ENCODE assay signal across 8 cellular contexts in genomic region chr5:42767491-42768105, GRCh38. TPM values are rescaled to one million over a fixed set of nuclear protein-coding genes. Genes with fewer than 3 reads are reported as not detected.
DNase-seq lines count a peak whose midpoint lies in the region; ATAC-seq and TF ChIP-seq lines count a peak whose summit lies in the region.

No MANE protein-coding gene starts in this region.

- H3K4me1 ChIP-seq in adipocyte (ENCODE audit: control insufficient read depth, insufficient read depth, low read length), result peaks cover 5% of the 10 kb centered on the region
- H3K4me1 ChIP-seq in vagina, result no peaks in the 10 kb centered on the region

- no peak overlapping the region for H3K4me3 Mint-ChIP-seq in immature natural killer cell

- no peak overlapping the region for H3K27ac Mint-ChIP-seq in immature natural killer cell

- H3K36me3 ChIP-seq in adipocyte (ENCODE audit: control insufficient read depth, insufficient read depth, low read length, severe bottlenecking) (no peaks in the 10 kb centered on the region), vagina (no peaks in the 10 kb centered on the region)

- H3K9ac ChIP-seq in adipocyte (ENCODE audit: low read length), result no peak overlapping the region

- no peak for DNase-seq in GM10266 (ENCODE audit: extremely low spot score)
- DNase-seq in M059J (ENCODE audit: low read depth), result peak; percentile 36
- DNase-seq in adipocyte (ENCODE audit: low read depth), result peak; percentile 78
- DNase-seq in immature natural killer cell, result peak; percentile 8 to 30 (median 28)
- DNase-seq in vagina (ENCODE audit: extremely low spot score in 2 of 2), result no peak
- DNase-seq in activated CD4-positive, alpha-beta T cell treated with anti-CD3 and anti-CD28 coated beads for 1 hour, result no peak

- peaks cover 2 to 3% (median 2%) of the 10 kb centered on the region in 3 donors for H3K27me3 Mint-ChIP-seq in immature natural killer cell (ENCODE audit: low read depth in 3 of 3)

- H3K4me1 Mint-ChIP-seq in immature natural killer cell, result no peaks in the 10 kb centered on the region

- TF ChIP-seq POLR2A in vagina (IDR thresholded peaks at IDR 0.05), result no peak

- H3K27me3 ChIP-seq in adipocyte (replicated peaks; ENCODE audit: control insufficient read depth, insufficient read depth, low read length) (no peaks in the 10 kb centered on the region), vagina (no peaks in the 10 kb centered on the region)

- TF ChIP-seq CTCF in 22Rv1 (IDR thresholded peaks at IDR 0.05) (peak; percentile 75), GM10266 (IDR thresholded peaks at IDR 0.05; ENCODE audit: control insufficient read depth, insufficient read depth, low read depth, missing control alignments) (peak; percentile 44), vagina (IDR thresholded peaks at IDR 0.05) (peak in 2 of 3 experiments; percentile 63 to 64)

- H3K9me3 ChIP-seq in adipocyte (ENCODE audit: control insufficient read depth, low read length) (peaks cover 9% of the 10 kb centered on the region), vagina (no peaks in the 10 kb centered on the region)

- H3K27ac ChIP-seq in 22Rv1 (no peak overlapping the region), vagina (no peak overlapping the region)

- peaks cover 0 to 8% (median 0%) of the 10 kb centered on the region in 3 donors for H3K36me3 Mint-ChIP-seq in immature natural killer cell

- H3K9me3 Mint-ChIP-seq in immature natural killer cell, result peaks cover 0 to 2% (median 0%) of the 10 kb centered on the region in 6 donors

- intact Hi-C loops in vagina (cut with DNase I), result loop anchor here (5.0 kb wide), 1 partner anchor 910 kb away; no protein-coding TSS in a partner anchor

- no peak overlapping the region for H3K4me3 ChIP-seq in adipocyte (ENCODE audit: low read length)
- no peak overlapping the region for H3K4me3 ChIP-seq in vagina

- ATAC-seq in HG02870 (IDR thresholded peaks at IDR 0.05; ENCODE audit: unreplicated experiment), result no peak

RNA-seq across cellular contexts. Expression of gene CCDC152, which starts 11.0 kb away (rescaled TPM):
- 1.6 and 3.0 TPM in 2 replicates for total RNA-seq in M059J (2014; rRNA removed; shearing (Covaris generic))
- polyA plus RNA-seq in immature natural killer cell, result 1 to 10 TPM; 1.7 to 3.1 (median 2.5) TPM
- total RNA-seq in vagina, result not detected

RNA-seq across cellular contexts. Expression of gene SELENOP, which starts 44.1 kb away (rescaled TPM):
- total RNA-seq in M059J (2014; rRNA removed; shearing (Covaris generic)), result 20.1 and 45.1 TPM in 2 replicates
- polyA plus RNA-seq in immature natural killer cell, result 1 to 10 TPM in 1 of 3 donors, under 1 TPM in 1, not detected in 1; 0.61 to 2.1 TPM
- total RNA-seq in vagina, result 344 TPM

Comparison
In these comparisons a context has a peak if more than half of its experiments do, and no peak if none do; other contexts are left out.
1. DNase-seq: peak in M059J (single experiment), adipocyte (single experiment) and immature natural killer cell (3 of 3); none in GM10266 (single experiment), vagina (0 of 2) and activated CD4-positive, alpha-beta T cell treated with anti-CD3 and anti-CD28 coated beads for 1 hour (single experiment).
2. Peak in every context shown above with its lines, with median percentiles within 50 percentile points of each other: CTCF ChIP-seq.